ENCODE assay signal across 8 cellular contexts in the genomic region with DNA sequence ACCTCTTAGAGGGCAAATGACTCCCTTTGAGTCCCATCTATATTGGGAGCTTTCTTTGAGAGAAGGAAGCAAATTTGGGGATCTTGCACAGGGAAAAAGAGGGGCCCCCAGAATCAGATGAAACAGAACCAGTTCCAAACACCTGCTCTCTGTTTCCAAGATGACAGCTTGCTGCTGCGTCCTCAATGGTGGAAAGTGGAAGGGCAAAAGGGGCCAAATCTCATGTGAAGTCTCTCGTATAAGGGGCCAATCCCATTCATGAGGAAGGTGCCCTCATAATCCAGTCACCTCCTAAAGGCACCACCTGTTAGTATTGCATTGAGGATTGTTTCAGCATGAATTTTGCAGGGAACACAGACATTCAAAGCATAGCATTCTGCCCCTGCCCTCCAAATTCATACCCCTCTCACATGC. TPM values are rescaled to one million over a fixed set of nuclear protein-coding genes. Genes with fewer than 3 reads are reported as not detected.
DNase-seq lines count a peak whose midpoint lies in the region; ATAC-seq, FAIRE-seq and TF ChIP-seq lines count a peak whose summit lies in the region.

No MANE protein-coding gene starts in this region.

- WGBS in esophagus, 2 donors = 83 to 87% methylated on average over 2 of the region's 2 CpGs

- H3K27ac Mint-ChIP-seq in CD8-positive, alpha-beta T cell = peak overlapping the region; percentile 92

- peak overlapping the region; percentile 58 for H3K27ac ChIP-seq in CD8-positive, alpha-beta T cell (ENCODE audit: low read depth, low read length)
- peak overlapping the region; percentile 47 for H3K27ac ChIP-seq in RWPE2 (ENCODE audit: poor library complexity, severe bottlenecking)
- peak overlapping the region; percentile 90 to 97 for H3K27ac ChIP-seq in esophagus (ENCODE audit: low read depth in 2 of 2, low read length in 1 of 2)
- peak overlapping the region; percentile 99 for H3K27ac ChIP-seq in parathyroid adenoma

- DNase-seq in CD8-positive, alpha-beta T cell = no peak
- DNase-seq in RWPE2 (ENCODE audit: low spot score) (no peak), SHP77 treated with DMSO at 0.1 percent for 48 hours (lab: John Stamatoyannopoulos, UW) (no peak), DMS153 (lab: John Stamatoyannopoulos, UW) (no peak), HTR-8/SVneo (ENCODE audit: insufficient read length, low spot score) (no peak)

- H2AFZ ChIP-seq in parathyroid adenoma = peak overlapping the region; percentile 85

- no peaks in the 10 kb centered on the region for H3K9me3 ChIP-seq in CD8-positive, alpha-beta T cell (ENCODE audit: low read length)
- no peaks in the 10 kb centered on the region for H3K9me3 ChIP-seq in RWPE2 (ENCODE audit: severe bottlenecking)
- H3K9me3 ChIP-seq in esophagus (ENCODE audit: control insufficient read depth in 2 of 2, insufficient read depth in 1 of 2, low read depth in 1 of 2, low read length in 1 of 2) = no peaks in the 10 kb centered on the region
- no peaks in the 10 kb centered on the region for H3K9me3 ChIP-seq in parathyroid adenoma (ENCODE audit: control insufficient read depth, low read length)

- peaks cover 10% of the 10 kb centered on the region for H3K36me3 ChIP-seq in CD8-positive, alpha-beta T cell (ENCODE audit: insufficient read depth, low read length)
- H3K36me3 ChIP-seq in RWPE2 (ENCODE audit: low read depth) = no peaks in the 10 kb centered on the region
- peaks cover 2 to 8% of the 10 kb centered on the region in 2 donors for H3K36me3 ChIP-seq in esophagus (ENCODE audit: control insufficient read depth in 2 of 2, insufficient read depth in 2 of 2, low read length in 1 of 2)
- no peaks in the 10 kb centered on the region for H3K36me3 ChIP-seq in parathyroid adenoma (ENCODE audit: control insufficient read depth, insufficient read depth, low read length)

- peaks cover 29% of the 10 kb centered on the region for H3K36me3 Mint-ChIP-seq in CD8-positive, alpha-beta T cell

- no peak for ATAC-seq in CD8-positive, alpha-beta T cell
- ATAC-seq in RWPE2 (ENCODE audit: low read depth) = no peak
- no peak for ATAC-seq in HG02763 (IDR thresholded peaks at IDR 0.05; ENCODE audit: unreplicated experiment)

- H3K79me2 ChIP-seq in parathyroid adenoma = no peaks in the 10 kb centered on the region

- peak overlapping the region; percentile 88 for H3K4me3 Mint-ChIP-seq in CD8-positive, alpha-beta T cell

- no peak for TF ChIP-seq CTCF in CD8-positive, alpha-beta T cell (IDR thresholded peaks at IDR 0.05)
- TF ChIP-seq CTCF in RWPE2 (IDR thresholded peaks at IDR 0.05; ENCODE audit: poor library complexity, severe bottlenecking) (no peak), parathyroid adenoma (IDR thresholded peaks at IDR 0.05) (no peak)

- H3K4me2 ChIP-seq in parathyroid adenoma (ENCODE audit: low read length) = peak overlapping the region; percentile 70

- POLR2A ChIA-PET in CD8-positive, alpha-beta T cell (lab: Charles Lee) = interaction anchor here (0.6 to 3.4 kb wide), 31 partner anchors 8 to 1176 kb away, joined by 3 to 31 read pairs (median 5); a partner anchor contains a TSS

- no peaks in the 10 kb centered on the region for H3K27me3 Mint-ChIP-seq in CD8-positive, alpha-beta T cell (ENCODE audit: low read depth)

- no peaks in the 10 kb centered on the region for H3K9me3 Mint-ChIP-seq in CD8-positive, alpha-beta T cell

- peak overlapping the region; percentile 63 for H3K9ac ChIP-seq in parathyroid adenoma

- peaks cover 36% of the 10 kb centered on the region for H3K4me1 ChIP-seq in CD8-positive, alpha-beta T cell (ENCODE audit: insufficient read depth, low read length)
- peaks cover 33% of the 10 kb centered on the region for H3K4me1 ChIP-seq in RWPE2 (ENCODE audit: insufficient read depth, poor library complexity, severe bottlenecking)
- peaks cover 7 to 13% of the 10 kb centered on the region in 2 donors for H3K4me1 ChIP-seq in esophagus (ENCODE audit: control insufficient read depth in 2 of 2, insufficient read depth in 2 of 2, low read length in 1 of 2)
- H3K4me1 ChIP-seq in parathyroid adenoma = peaks cover 48% of the 10 kb centered on the region

- no peaks in the 10 kb centered on the region for H3K27me3 ChIP-seq in CD8-positive, alpha-beta T cell (ENCODE audit: insufficient read depth, low read length)
- H3K27me3 ChIP-seq in RWPE2 (ENCODE audit: insufficient read depth, poor library complexity, severe bottlenecking) (no peaks in the 10 kb centered on the region), esophagus (ENCODE audit: control insufficient read depth in 1 of 2, insufficient read depth in 2 of 2, low read length in 2 of 2) (no peaks in the 10 kb centered on the region), parathyroid adenoma (ENCODE audit: control insufficient read depth, insufficient read depth, low read length) (no peaks in the 10 kb centered on the region)

- CTCF ChIA-PET in CD8-positive, alpha-beta T cell (lab: Charles Lee) = interaction anchor here (0.8 to 12.9 kb wide), 21 partner anchors 8 to 215 kb away, joined by 3 to 306 read pairs (median 5); a partner anchor contains a TSS

- intact Hi-C loops in CD8-positive, alpha-beta T cell (cut with DNase I, micrococcal nuclease) = loop anchor here (5.0 to 10.0 kb wide), 3 partner anchors 75 to 323 kb away; a partner anchor contains a TSS

- peak overlapping the region; percentile 76 for H3K4me3 ChIP-seq in CD8-positive, alpha-beta T cell (ENCODE audit: low read depth, low read length)
- no peak overlapping the region for H3K4me3 ChIP-seq in RWPE2 (ENCODE audit: severe bottlenecking)
- H3K4me3 ChIP-seq in esophagus (ENCODE audit: low read depth in 1 of 2, low read length in 2 of 2) = peak overlapping the region in 1 of 2 donors; percentile 63
- peak overlapping the region; percentile 58 for H3K4me3 ChIP-seq in parathyroid adenoma (ENCODE audit: low read depth, low read length)

- peaks cover 58% of the 10 kb centered on the region for H3K4me1 Mint-ChIP-seq in CD8-positive, alpha-beta T cell (ENCODE audit: low read depth)

- no peak for FAIRE-seq in HTR-8/SVneo (lab: Jason Lieb, UNC)

RNA-seq across cellular contexts. Expression of a gene that starts 0.5 kb away (rescaled TPM):
- 10 to 100 TPM; 48.8 to 50.7 TPM for total RNA-seq in CD8-positive, alpha-beta T cell
- polyA plus RNA-seq in esophagus = 100 to 1,000 TPM; 302 to 549 TPM

Comparison
In these comparisons a context has a peak if more than half of its experiments do, and no peak if none do; other contexts are left out.
1. H3K27ac ChIP-seq: peak in every context shown above with its lines; median percentile 99 in parathyroid adenoma; 94 in esophagus; 58 in CD8-positive, alpha-beta T cell; 47 in RWPE2.